Comparison of ENCODE assay signal across 8 cellular contexts in genomic region chr10:5888843-5889623, GRCh38. TPM values are rescaled to one million over a fixed set of nuclear protein-coding genes. Genes with fewer than 3 reads are reported as not detected.
DNase-seq lines count a peak whose midpoint lies in the region; ATAC-seq and TF ChIP-seq lines count a peak whose summit lies in the region.

No MANE protein-coding gene starts in this region.

- H3K27ac ChIP-seq in HUES64 (ENCODE audit: low read depth, low read length), result peak overlapping the region; percentile 67; the same call in 1 of the 2 replicates
- H3K27ac ChIP-seq in coronary artery, result peak overlapping the region; percentile 69 to 84
- peak overlapping the region; percentile 61 to 77 (median 70) for H3K27ac ChIP-seq in right lobe of liver

- H3K4me3 ChIP-seq in HUES64 (ENCODE audit: low read length) (peak overlapping the region; percentile 79), WI38 (ENCODE audit: low read depth, low read length) (peak overlapping the region; percentile 78), coronary artery (peak overlapping the region; percentile 91), right lobe of liver (peak overlapping the region; percentile 75 to 87 (median 87))

- DNase-seq in COLO668 (lab: John Stamatoyannopoulos, UW; ENCODE audit: unreplicated experiment) (peak; percentile 40), coronary artery (ENCODE audit: low spot score) (no peak), right lobe of liver (peak in 2 of 3 donors; percentile 50 to 54), NCI-H2196 treated with DMSO at 0.1 percent for 48 hours (lab: John Stamatoyannopoulos, UW; ENCODE audit: unreplicated experiment) (no peak)
- peak; percentile 26 for DNase-seq in stimulated activated CD8-positive, alpha-beta memory T cell treated with anti-CD3 and anti-CD28 coated beads, Interleukin-12 subunit alpha, Interleukin-12 subunit beta, amount 100 ng/mL, for 4 hours (ENCODE audit: low read depth)

- H3K9me3 ChIP-seq in HUES64 (ENCODE audit: insufficient read depth, low read depth, low read length) (no peaks in the 10 kb centered on the region), right lobe of liver (no peaks in the 10 kb centered on the region)

- under 1% methylated on average over 80 of the region's 80 CpGs for WGBS in HUES64
- WGBS in right lobe of liver (ENCODE audit: insufficient coverage, low coverage, low lambda C conversion rate, missing lambda C conversion rate), result 2% methylated on average over 4 of the region's 80 CpGs

- H3K27me3 ChIP-seq in HUES64 (ENCODE audit: insufficient read depth, low read length), result no peaks in the 10 kb centered on the region
- no peaks in the 10 kb centered on the region for H3K27me3 ChIP-seq in right lobe of liver

- H3K9ac ChIP-seq in HUES64 (ENCODE audit: low read depth, low read length), result peak overlapping the region; percentile 87

- peaks cover 50% of the 10 kb centered on the region for H3K36me3 ChIP-seq in HUES64 (ENCODE audit: insufficient read depth, low read length)
- H3K36me3 ChIP-seq in right lobe of liver, result peaks cover 0 to 2% (median under 1%) of the 10 kb centered on the region in 4 donors

- intact Hi-C loops in right lobe of liver (cut with DNase I), result no loop called here

- TF ChIP-seq POLR2A in right lobe of liver (IDR thresholded peaks at IDR 0.05), result no peak

- ATAC-seq in GM21367 (IDR thresholded peaks at IDR 0.05; ENCODE audit: unreplicated experiment) (peak; percentile 28), right lobe of liver (peak in 3 of 4 donors; percentile 7 to 17 (median 12))

- TF ChIP-seq CTCF in WI38 (IDR thresholded peaks at IDR 0.05; ENCODE audit: low read depth, low read length) (no peak), coronary artery (IDR thresholded peaks at IDR 0.05) (no peak), right lobe of liver (IDR thresholded peaks at IDR 0.05) (peak in 1 of 4 donors; percentile 5)

- 0 out of 2 replicates have a peak, but pooled peaks cover 8% of the 10 kb centered on the region for H3K4me1 ChIP-seq in HUES64 (ENCODE audit: insufficient read depth, low read length)
- H3K4me1 ChIP-seq in right lobe of liver, result peaks cover 0 to 36% (median 4%) of the 10 kb centered on the region in 4 donors

RNA-seq across cellular contexts. Expression of gene ANKRD16, which starts 0.7 kb away (rescaled TPM):
- polyA plus RNA-seq in HUES64 (2013, experiment 1 of 2), result 6.0 TPM
- polyA plus RNA-seq in HUES64 (2013, experiment 2 of 2), result 5.0 TPM
- total RNA-seq in right lobe of liver, result 1 to 10 TPM; 1.8 to 6.1 (median 4.1) TPM

RNA-seq across cellular contexts. Expression of gene FBH1, which starts 1.0 kb away (rescaled TPM):
- 32.8 TPM for polyA plus RNA-seq in HUES64 (2013, experiment 1 of 2)
- 31.8 TPM for polyA plus RNA-seq in HUES64 (2013, experiment 2 of 2)
- 10 to 100 TPM; 30.8 to 38.6 (median 35.8) TPM for total RNA-seq in right lobe of liver

Comparison
In these comparisons a context has a peak if more than half of its experiments do, and no peak if none do; other contexts are left out.
1. DNase-seq: peak in COLO668 (single experiment), right lobe of liver (2 of 3) and stimulated activated CD8-positive, alpha-beta memory T cell treated with anti-CD3 and anti-CD28 coated beads, Interleukin-12 subunit alpha, Interleukin-12 subunit beta, amount 100 ng/mL, for 4 hours (single experiment); none in coronary artery (single experiment) and NCI-H2196 treated with DMSO at 0.1 percent for 48 hours (single experiment).
2. Peak in every context shown above with its lines, with median percentiles within 50 percentile points of each other: H3K27ac ChIP-seq and H3K4me3 ChIP-seq.